In genomic region chr16:11909653-11910551, GRCh38 we compare ENCODE assay signal across 1 cellular context.
TF ChIP-seq lines count a peak whose summit lies in the region.

No MANE protein-coding gene starts in this region.

TF ChIP-seq in WTC11, 78 proteins besides CTCF, POLR2A, EP300 and RAD21 (continued from another document):
- TF ChIP-seq ZNF532 (CRISPR knock-in tag; IDR thresholded peaks at IDR 0.05; ENCODE audit: borderline replicate concordance) (no peak), PRRX2 (CRISPR knock-in tag; IDR thresholded peaks at IDR 0.05) (no peak)
